Comparison of ENCODE assay signal across 27 cellular contexts in the genomic region with DNA sequence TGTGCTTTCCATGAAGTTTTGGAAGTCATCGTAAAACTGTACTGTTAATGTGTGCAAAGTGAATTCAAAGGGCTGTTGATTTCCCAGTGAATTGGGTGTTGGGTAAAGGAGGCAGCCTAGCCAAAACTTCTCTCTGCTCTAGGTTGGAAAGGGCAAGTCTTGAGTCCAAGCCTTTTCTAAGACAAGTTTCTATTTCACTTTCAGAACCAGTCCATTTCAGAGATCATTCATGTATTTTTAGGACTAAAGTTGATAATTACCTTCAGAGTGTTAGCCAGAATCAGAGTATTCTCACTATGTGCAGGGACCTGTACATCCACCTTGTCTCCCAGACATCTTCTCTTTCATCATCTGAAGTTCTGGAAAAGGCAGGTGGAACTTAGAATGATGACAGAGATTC.
DNase-seq lines count a peak whose midpoint lies in the region; ATAC-seq, FAIRE-seq and TF ChIP-seq lines count a peak whose summit lies in the region.
"Had no signal": no experiment of that assay in that cellular context is flagged by ENCODE, and none has a peak within 500 bp of the region (broad histone marks: within the 10 kb centered on the region; RNA-seq: fewer than 3 reads in every experiment).

No MANE protein-coding gene starts in this region.

- H3K36me3 Mint-ChIP-seq in endodermal cell (ENCODE audit: low read depth), result no peaks in the 10 kb centered on the region
- H3K36me3 Mint-ChIP-seq: activated naive CD8-positive, alpha-beta T cell treated with anti-CD3 and anti-CD28 coated beads for 36 hours; naive thymus-derived CD4-positive, alpha-beta T cell; WTC11 had no signal

- no peak overlapping the region for H3K9ac ChIP-seq in endodermal cell (ENCODE audit: extremely low read depth, low read length, poor library complexity, severe bottlenecking)

- no peaks in the 10 kb centered on the region for H3K27me3 ChIP-seq in endodermal cell (ENCODE audit: control insufficient read depth, insufficient read depth, low read length, poor library complexity, severe bottlenecking)
- H3K27me3 ChIP-seq: dorsolateral prefrontal cortex, heart left ventricle had no signal

- H3K27ac ChIP-seq in endodermal cell (ENCODE audit: low read depth, low read length), result no peak overlapping the region
- H3K27ac ChIP-seq: dorsolateral prefrontal cortex, epithelial cell of prostate, heart left ventricle had no signal

- H3K4me1 ChIP-seq in endodermal cell (ENCODE audit: control insufficient read depth, insufficient read depth, low read length), result no peaks in the 10 kb centered on the region
- H3K4me1 ChIP-seq: heart left ventricle had no signal

- 87% methylated on average over 1 of the region's 1 CpG; no CpG with 5 or more reads in 1 of the 2 experiments for WGBS in endodermal cell (ENCODE audit: insufficient coverage in 1 of 2, insufficient read length in 1 of 2), 2 experiments

- H3K27ac Mint-ChIP-seq in endodermal cell, result no peak overlapping the region
- H3K27ac Mint-ChIP-seq: activated naive CD8-positive, alpha-beta T cell treated with anti-CD3 and anti-CD28 coated beads for 36 hours; H9; naive thymus-derived CD4-positive, alpha-beta T cell; WTC11 had no signal

- H3K36me3 ChIP-seq in endodermal cell (ENCODE audit: control insufficient read depth, insufficient read depth, low read length), result no peaks in the 10 kb centered on the region
- H3K36me3 ChIP-seq: heart left ventricle had no signal

- H3K4me3 Mint-ChIP-seq in endodermal cell, result no peak overlapping the region
- H3K4me3 Mint-ChIP-seq: activated naive CD8-positive, alpha-beta T cell treated with anti-CD3 and anti-CD28 coated beads for 36 hours; H9; naive thymus-derived CD4-positive, alpha-beta T cell; WTC11 had no signal

- H3K9me3 ChIP-seq in endodermal cell (ENCODE audit: control insufficient read depth, low read length), result no peaks in the 10 kb centered on the region
- H3K9me3 ChIP-seq: heart left ventricle had no signal

- ATAC-seq in GM19395 (IDR thresholded peaks at IDR 0.05; ENCODE audit: unreplicated experiment), result peak; percentile 78
- ATAC-seq in HG02759 (IDR thresholded peaks at IDR 0.05; ENCODE audit: unreplicated experiment), result peak; percentile 54
- ATAC-seq in HG03354 (IDR thresholded peaks at IDR 0.05; ENCODE audit: poor library complexity, severe bottlenecking, unreplicated experiment), result peak; percentile 72
- ATAC-seq: heart left ventricle; left colon; naive thymus-derived CD4-positive, alpha-beta T cell; stimulated activated naive CD8-positive, alpha-beta T cell treated with anti-CD3 and anti-CD28 coated beads, Interleukin-15, Interleukin-2, amounts not matched to agents 100 U/mL and 50 U/mL, for 24 hours; WTC11 had no signal

- no peak for TF ChIP-seq CTCF in endodermal cell (conservative IDR thresholded peaks at IDR 0.05)

- DNase-seq in GM18507 (ENCODE audit: extremely low spot score, insufficient read length, low read depth), result no peak
- no peak for DNase-seq in NCI-H1694 treated with DMSO at 0.1 percent for 48 hours (lab: John Stamatoyannopoulos, UW)
- no peak for DNase-seq in endodermal cell
- DNase-seq in mesenteric fat pad (ENCODE audit: low spot score), result no peak
- DNase-seq in NCI-H1436 (lab: John Stamatoyannopoulos, UW), result no peak
- DNase-seq: 8988T; activated CD8-positive, alpha-beta memory T cell treated with anti-CD3 and anti-CD28 coated beads, Interleukin-2, amount 50 U/mL, for 48 hours; activated naive CD8-positive, alpha-beta T cell treated with anti-CD3 and anti-CD28 coated beads for 36 hours; DMS79; dorsolateral prefrontal cortex; H9; heart left ventricle; left colon; mesendoderm; naive thymus-derived CD4-positive, alpha-beta T cell; NCI-H2029; NCI-H2227 treated with DMSO at 0.1 percent for 48 hours; NCI-H82; stimulated activated CD4-positive, alpha-beta T cell treated with anti-CD3 and anti-CD28 coated beads, Interleukin-4, amount 100 ng/mL, for 4 hours; stimulated activated naive CD8-positive, alpha-beta T cell treated with anti-CD3 and anti-CD28 coated beads, Interleukin-15, Interleukin-2, amounts not matched to agents 100 U/mL and 50 U/mL, for 24 hours had no signal

- peak; percentile 35 for FAIRE-seq in GM18507 (lab: Jason Lieb, UNC)
- FAIRE-seq: astrocyte, GM12892 had no signal

- H3K4me1 Mint-ChIP-seq in endodermal cell, result peaks cover 8% of the 10 kb centered on the region
- H3K4me1 Mint-ChIP-seq: activated naive CD8-positive, alpha-beta T cell treated with anti-CD3 and anti-CD28 coated beads for 36 hours; WTC11 had no signal

- H3K27me3 Mint-ChIP-seq in endodermal cell (ENCODE audit: insufficient read depth), result peaks cover 8% of the 10 kb centered on the region
- H3K27me3 Mint-ChIP-seq: activated naive CD8-positive, alpha-beta T cell treated with anti-CD3 and anti-CD28 coated beads for 36 hours had no signal

- no peaks in the 10 kb centered on the region for H3K9me3 Mint-ChIP-seq in endodermal cell
- H3K9me3 Mint-ChIP-seq: activated naive CD8-positive, alpha-beta T cell treated with anti-CD3 and anti-CD28 coated beads for 36 hours; H9; WTC11 had no signal

- H3K4me3 ChIP-seq in endodermal cell (ENCODE audit: low read length), result no peak overlapping the region
- H3K4me3 ChIP-seq: dorsolateral prefrontal cortex, heart left ventricle had no signal
